In the genomic region with DNA sequence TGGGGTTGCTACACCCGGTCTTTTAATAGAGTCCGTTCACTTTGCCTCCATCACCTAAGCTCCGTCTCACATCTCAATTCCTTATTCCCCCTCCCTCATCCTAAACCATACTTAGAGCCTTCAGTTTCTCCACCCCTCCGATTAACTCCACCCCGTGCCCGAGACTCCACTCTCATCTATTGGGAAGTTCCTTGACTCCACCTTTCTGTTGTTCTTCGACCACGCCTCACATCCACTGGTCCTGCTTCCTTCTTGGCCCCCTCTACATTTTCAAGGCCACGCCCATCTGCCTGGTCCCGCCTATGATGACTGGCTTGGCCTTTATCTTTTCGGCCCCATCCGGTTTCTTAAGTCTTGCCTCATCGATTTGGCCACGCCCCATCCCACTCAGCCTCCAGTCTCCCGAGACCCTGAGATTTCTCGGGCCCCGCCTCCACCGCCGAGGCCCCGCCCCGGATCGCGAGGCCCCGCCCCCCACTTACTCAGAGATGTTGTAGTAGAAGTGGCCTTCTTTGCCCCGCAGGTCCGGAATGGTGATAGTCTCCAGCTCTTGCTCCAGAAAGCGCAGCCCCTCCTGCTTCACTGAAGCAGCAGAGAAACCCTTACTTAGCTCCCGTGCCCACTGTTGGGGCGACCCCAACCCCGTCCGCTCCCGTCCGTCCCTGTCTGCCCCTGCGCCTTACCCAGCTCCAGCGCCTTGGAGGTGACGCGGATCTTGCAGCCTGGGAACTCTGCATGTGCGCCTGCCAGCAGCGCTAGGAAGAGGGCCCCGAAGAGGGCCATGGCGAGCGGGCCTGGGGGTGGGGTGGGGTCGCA, we compare ENCODE assay signal across 8 cellular contexts. TPM values are rescaled to one million over a fixed set of nuclear protein-coding genes. Genes with fewer than 3 reads are reported as not detected.
DNase-seq lines count a peak whose midpoint lies in the region; ATAC-seq, FAIRE-seq and TF ChIP-seq lines count a peak whose summit lies in the region.

No MANE protein-coding gene starts in this region.

- H4K20me1 ChIP-seq in GM23338 (replicated peaks; ENCODE audit: insufficient read depth) (peaks cover 9% of the 10 kb centered on the region), astrocyte (ENCODE audit: insufficient read depth, low read length) (no peaks in the 10 kb centered on the region)

- H3K27me3 Mint-ChIP-seq in GM23338 (ENCODE audit: insufficient read depth, low read depth, poor library complexity), result peaks cover 13% of the 10 kb centered on the region
- peaks cover 3% of the 10 kb centered on the region for H3K27me3 Mint-ChIP-seq in T-helper 2 cell treated with Interferon-gamma antibody and Interleukin-4, amounts not matched to agents 5 μg/mL and 100 μg/mL, for 36 hours (ENCODE audit: low read depth)
- no peaks in the 10 kb centered on the region for H3K27me3 Mint-ChIP-seq in astrocyte (ENCODE audit: low read depth, unreplicated experiment)

- H3K27me3 ChIP-seq in GM23338 (ENCODE audit: insufficient read depth) (no peaks in the 10 kb centered on the region), astrocyte (ENCODE audit: insufficient read depth, low read length) (no peaks in the 10 kb centered on the region), aorta (ENCODE audit: control insufficient read depth in 1 of 2, insufficient read depth in 2 of 2, low read length in 1 of 2) (no peaks in the 10 kb centered on the region)

- TF ChIP-seq CTCF in GM23338 (conservative IDR thresholded peaks at IDR 0.05; ENCODE audit: low read depth in 2 of 2), result no peak
- TF ChIP-seq CTCF in astrocyte (IDR thresholded peaks at IDR 0.05; ENCODE audit: insufficient read depth, low read depth, low read length), result no peak

- H3K9me2 ChIP-seq in GM23338 (ENCODE audit: insufficient read depth), result no peaks in the 10 kb centered on the region

- H3K4me3 ChIP-seq in GM23338 (peak overlapping the region; percentile 91), astrocyte (ENCODE audit: insufficient read depth, low read depth, low read length) (peak overlapping the region; percentile 54), aorta (ENCODE audit: low read length in 2 of 2) (peak overlapping the region; percentile 15 to 59)

- peaks cover 43% of the 10 kb centered on the region for H3K36me3 Mint-ChIP-seq in GM23338 (ENCODE audit: low read depth)
- H3K36me3 Mint-ChIP-seq in T-helper 2 cell treated with Interferon-gamma antibody and Interleukin-4, amounts not matched to agents 5 μg/mL and 100 μg/mL, for 36 hours (ENCODE audit: low read depth), result no peaks in the 10 kb centered on the region
- peaks cover 27% of the 10 kb centered on the region for H3K36me3 Mint-ChIP-seq in astrocyte (ENCODE audit: low read depth, unreplicated experiment)

- H3K27ac ChIP-seq in GM23338 (ENCODE audit: low read depth) (peak overlapping the region; percentile 73), astrocyte (ENCODE audit: low read depth, low read length) (peak overlapping the region; percentile 63), aorta (ENCODE audit: low read depth in 1 of 2, low read length in 2 of 2) (peak overlapping the region in 1 of 2 donors; percentile 16)

- H3K9ac ChIP-seq in ES-I3 (ENCODE audit: low read depth, low read length), result peak overlapping the region; percentile 73
- H3K9ac ChIP-seq in astrocyte (ENCODE audit: low read length), result peak overlapping the region; percentile 71

- DNase-seq in GM23338 (ENCODE audit: low spot score) (peak; percentile 100), LoVo (ENCODE audit: low spot score) (peak; percentile 89), astrocyte (ENCODE audit: low read depth) (peak; percentile 100), hippocampal formation (lab: John Stamatoyannopoulos, UW) (peak; percentile 51 to 76), renal cortical epithelial cell (ENCODE audit: low read depth) (peak; percentile 97), aorta (peak; percentile 98 to 99)
- peak; percentile 94 for DNase-seq in T-helper 2 cell treated with Interferon-gamma antibody and Interleukin-4, amounts not matched to agents 5 μg/mL and 100 μg/mL, for 36 hours (ENCODE audit: low spot score)

- H2AFZ ChIP-seq in GM23338 (no peak overlapping the region), astrocyte (ENCODE audit: low read depth, low read length) (peak overlapping the region; percentile 83)

- H3K36me3 ChIP-seq in ES-I3 (ENCODE audit: insufficient read depth, low read length) (peaks cover 3% of the 10 kb centered on the region), GM23338 (ENCODE audit: insufficient read depth) (peaks cover 5% of the 10 kb centered on the region), astrocyte (ENCODE audit: insufficient read depth, low read length) (peaks cover 2% of the 10 kb centered on the region), aorta (ENCODE audit: control insufficient read depth in 1 of 2, insufficient read depth in 2 of 2, low read length in 1 of 2) (no peaks in the 10 kb centered on the region)

- H3K4me1 ChIP-seq in ES-I3 (ENCODE audit: insufficient read depth, low read length), result no peaks in the 10 kb centered on the region; the same call in 1 of the 2 replicates
- peaks cover 7% of the 10 kb centered on the region; the same call in 1 of the 2 replicates for H3K4me1 ChIP-seq in GM23338 (ENCODE audit: insufficient read depth)
- H3K4me1 ChIP-seq in astrocyte (ENCODE audit: insufficient read depth, low read length), result peaks cover 21% of the 10 kb centered on the region
- H3K4me1 ChIP-seq in aorta (ENCODE audit: control insufficient read depth in 1 of 2, insufficient read depth in 2 of 2, low read length in 2 of 2), result no peaks in the 10 kb centered on the region

- ATAC-seq in GM23338 (peak; percentile 85), aorta (ENCODE audit: low FRiP score) (peak; percentile 95)

- H3K9me3 ChIP-seq in ES-I3 (ENCODE audit: control insufficient read depth, insufficient read depth, low read length), result no peaks in the 10 kb centered on the region
- no peaks in the 10 kb centered on the region for H3K9me3 ChIP-seq in astrocyte (ENCODE audit: insufficient read depth, low read depth, low read length)
- H3K9me3 ChIP-seq in aorta (ENCODE audit: control insufficient read depth, low read length), result no peaks in the 10 kb centered on the region

- H3K4me3 Mint-ChIP-seq in GM23338, result peak overlapping the region; percentile 87
- peak overlapping the region; percentile 65 for H3K4me3 Mint-ChIP-seq in T-helper 2 cell treated with Interferon-gamma antibody and Interleukin-4, amounts not matched to agents 5 μg/mL and 100 μg/mL, for 36 hours
- H3K4me3 Mint-ChIP-seq in astrocyte (ENCODE audit: unreplicated experiment), result peak overlapping the region; percentile 89

- H3K4me2 ChIP-seq in GM23338, result peak overlapping the region; percentile 81
- H3K4me2 ChIP-seq in astrocyte (ENCODE audit: low read length), result peak overlapping the region; percentile 89

- H3K27ac Mint-ChIP-seq in GM23338 (peak overlapping the region; percentile 94), astrocyte (ENCODE audit: unreplicated experiment) (peak overlapping the region; percentile 79)
- peak overlapping the region; percentile 78 for H3K27ac Mint-ChIP-seq in T-helper 2 cell treated with Interferon-gamma antibody and Interleukin-4, amounts not matched to agents 5 μg/mL and 100 μg/mL, for 36 hours

- H3K4me1 Mint-ChIP-seq in GM23338 (peaks cover 11% of the 10 kb centered on the region; the same call in 2 of the 3 replicates), astrocyte (ENCODE audit: low read depth, unreplicated experiment) (peaks cover 12% of the 10 kb centered on the region)
- peaks cover 7% of the 10 kb centered on the region for H3K4me1 Mint-ChIP-seq in T-helper 2 cell treated with Interferon-gamma antibody and Interleukin-4, amounts not matched to agents 5 μg/mL and 100 μg/mL, for 36 hours (ENCODE audit: low read depth)

- H3F3A ChIP-seq in GM23338 (replicated peaks; ENCODE audit: low read depth), result peaks cover 8% of the 10 kb centered on the region; the same call in 1 of the 2 replicates

- 2 to 4% methylated on average over 43 of the region's 43 CpGs for WGBS in aorta, 2 donors

- no peak for FAIRE-seq in astrocyte (lab: Jason Lieb, UNC)

- H3K9me3 Mint-ChIP-seq in GM23338, result no peaks in the 10 kb centered on the region; the same call in 2 of the 3 replicates
- no peaks in the 10 kb centered on the region for H3K9me3 Mint-ChIP-seq in T-helper 2 cell treated with Interferon-gamma antibody and Interleukin-4, amounts not matched to agents 5 μg/mL and 100 μg/mL, for 36 hours
- H3K9me3 Mint-ChIP-seq in astrocyte (ENCODE audit: unreplicated experiment), result peaks cover 10% of the 10 kb centered on the region

- H3K79me2 ChIP-seq in GM23338 (replicated peaks; ENCODE audit: insufficient read depth) (peaks cover 10% of the 10 kb centered on the region), astrocyte (ENCODE audit: insufficient read depth, low read length) (peaks cover 2% of the 10 kb centered on the region)

- intact Hi-C loops in aorta (cut with DNase I), result no loop called here

TF ChIP-seq in GM23338, 12 proteins besides CTCF, POLR2A, EP300 and RAD21 (continues in another document):
- no peak for TF ChIP-seq CREB1 (CRISPR knock-in tag; IDR thresholded peaks at IDR 0.05; ENCODE audit: low read depth)

RNA-seq across cellular contexts. Expression of gene PLTP, which starts 1.1 kb away (rescaled TPM):
- total RNA-seq in GM23338 (2014; rRNA removed; shearing (Covaris generic)), result 141 and 160 TPM in 2 replicates
- 107 and 108 TPM in 2 replicates for polyA plus RNA-seq in GM23338 (2016; fragmentation: Nextera tagmentation; extraction: Ambion mirVana)
- total RNA-seq in astrocyte, result 162 and 167 TPM in 2 replicates
- 10.4 and 32.1 TPM in 2 replicates for total RNA-seq in renal cortical epithelial cell
- 100 to 1,000 TPM; 113 to 445 TPM for total RNA-seq in aorta
- polyA plus RNA-seq in aorta, result 100 to 1,000 TPM in 1 of 2 donors, 10 to 100 TPM in 1; 80.7 to 103 TPM

RNA-seq across cellular contexts. Expression of gene CTSA, which starts 19.7 kb away (rescaled TPM):
- total RNA-seq in GM23338 (2014; rRNA removed; shearing (Covaris generic)), result 31.4 and 39.9 TPM in 2 replicates
- 52.8 and 63.9 TPM in 2 replicates for polyA plus RNA-seq in GM23338 (2016; fragmentation: Nextera tagmentation; extraction: Ambion mirVana)
- total RNA-seq in astrocyte, result 69.0 and 87.5 TPM in 2 replicates
- 20.7 and 64.2 TPM in 2 replicates for total RNA-seq in renal cortical epithelial cell
- total RNA-seq in aorta, result 100 to 1,000 TPM in 1 of 2 donors, 10 to 100 TPM in 1; 83.4 to 140 TPM
- 100 to 1,000 TPM in 1 of 2 donors, 10 to 100 TPM in 1; 37.9 to 175 TPM for polyA plus RNA-seq in aorta

RNA-seq across cellular contexts. Expression of gene NEURL2, which starts 19.9 kb away (rescaled TPM):
- 7.6 and 10.9 TPM in 2 replicates for total RNA-seq in GM23338 (2014; rRNA removed; shearing (Covaris generic))
- polyA plus RNA-seq in GM23338 (2016; fragmentation: Nextera tagmentation; extraction: Ambion mirVana), result 4.5 and 4.6 TPM in 2 replicates
- total RNA-seq in astrocyte, result 6.7 and 6.9 TPM in 2 replicates
- total RNA-seq in renal cortical epithelial cell, result 3.0 and 3.3 TPM in 2 replicates
- 10 to 100 TPM in 1 of 2 donors, 1 to 10 TPM in 1; 9.9 to 32.9 TPM for total RNA-seq in aorta
- 1 to 10 TPM; 2.0 to 7.0 TPM for polyA plus RNA-seq in aorta

RNA-seq across cellular contexts. Expression of gene SPATA25, which starts 23.5 kb away (rescaled TPM):
- total RNA-seq in GM23338 (2014; rRNA removed; shearing (Covaris generic)), result 1.0 and 7.5 TPM in 2 replicates
- polyA plus RNA-seq in GM23338 (2016; fragmentation: Nextera tagmentation; extraction: Ambion mirVana) (0.50 TPM in 1 of 2 replicates, not detected in the other), aorta (1 to 10 TPM in 1 of 2 donors, not detected in 1; 2.3 TPM)
- total RNA-seq in astrocyte (0.67 and 1.7 TPM in 2 replicates), renal cortical epithelial cell (0.85 and 1.0 TPM in 2 replicates), aorta (1 to 10 TPM; 2.9 to 8.6 TPM)

RNA-seq across cellular contexts. Expression of gene PCIF1, which starts 23.6 kb away (rescaled TPM):
- 26.1 and 27.0 TPM in 2 replicates for total RNA-seq in GM23338 (2014; rRNA removed; shearing (Covaris generic))
- polyA plus RNA-seq in GM23338 (2016; fragmentation: Nextera tagmentation; extraction: Ambion mirVana), result 28.3 and 37.0 TPM in 2 replicates
- 12.9 and 13.0 TPM in 2 replicates for total RNA-seq in astrocyte
- 7.1 and 19.4 TPM in 2 replicates for total RNA-seq in renal cortical epithelial cell
- total RNA-seq in aorta, result 10 to 100 TPM; 32.5 to 33.3 TPM
- 10 to 100 TPM; 15.5 to 43.4 TPM for polyA plus RNA-seq in aorta

Comparison
In these comparisons a context has a peak if more than half of its experiments do, and no peak if none do; other contexts are left out.
1. H3K4me3 ChIP-seq: peak in every context shown above with its lines; median percentile 91 in GM23338; 54 in astrocyte; 37 in aorta.